ENCODE assay signal across 1 cellular context in genomic region chr16:69754469-69755310, GRCh38.
A peak's percentile ranks its signal among the peaks of the same experiment; 100 is the strongest.
TF ChIP-seq lines count a peak whose summit lies in the region.

NOB1 (minus strand) TSS chr16:69754926; CDS start chr16:69754910, 16 bp downstream.

TF ChIP-seq in HepG2, 621 proteins besides CTCF, POLR2A, EP300 and RAD21 (continued from another document and continues in another):
- TF ChIP-seq, protein P1, sequence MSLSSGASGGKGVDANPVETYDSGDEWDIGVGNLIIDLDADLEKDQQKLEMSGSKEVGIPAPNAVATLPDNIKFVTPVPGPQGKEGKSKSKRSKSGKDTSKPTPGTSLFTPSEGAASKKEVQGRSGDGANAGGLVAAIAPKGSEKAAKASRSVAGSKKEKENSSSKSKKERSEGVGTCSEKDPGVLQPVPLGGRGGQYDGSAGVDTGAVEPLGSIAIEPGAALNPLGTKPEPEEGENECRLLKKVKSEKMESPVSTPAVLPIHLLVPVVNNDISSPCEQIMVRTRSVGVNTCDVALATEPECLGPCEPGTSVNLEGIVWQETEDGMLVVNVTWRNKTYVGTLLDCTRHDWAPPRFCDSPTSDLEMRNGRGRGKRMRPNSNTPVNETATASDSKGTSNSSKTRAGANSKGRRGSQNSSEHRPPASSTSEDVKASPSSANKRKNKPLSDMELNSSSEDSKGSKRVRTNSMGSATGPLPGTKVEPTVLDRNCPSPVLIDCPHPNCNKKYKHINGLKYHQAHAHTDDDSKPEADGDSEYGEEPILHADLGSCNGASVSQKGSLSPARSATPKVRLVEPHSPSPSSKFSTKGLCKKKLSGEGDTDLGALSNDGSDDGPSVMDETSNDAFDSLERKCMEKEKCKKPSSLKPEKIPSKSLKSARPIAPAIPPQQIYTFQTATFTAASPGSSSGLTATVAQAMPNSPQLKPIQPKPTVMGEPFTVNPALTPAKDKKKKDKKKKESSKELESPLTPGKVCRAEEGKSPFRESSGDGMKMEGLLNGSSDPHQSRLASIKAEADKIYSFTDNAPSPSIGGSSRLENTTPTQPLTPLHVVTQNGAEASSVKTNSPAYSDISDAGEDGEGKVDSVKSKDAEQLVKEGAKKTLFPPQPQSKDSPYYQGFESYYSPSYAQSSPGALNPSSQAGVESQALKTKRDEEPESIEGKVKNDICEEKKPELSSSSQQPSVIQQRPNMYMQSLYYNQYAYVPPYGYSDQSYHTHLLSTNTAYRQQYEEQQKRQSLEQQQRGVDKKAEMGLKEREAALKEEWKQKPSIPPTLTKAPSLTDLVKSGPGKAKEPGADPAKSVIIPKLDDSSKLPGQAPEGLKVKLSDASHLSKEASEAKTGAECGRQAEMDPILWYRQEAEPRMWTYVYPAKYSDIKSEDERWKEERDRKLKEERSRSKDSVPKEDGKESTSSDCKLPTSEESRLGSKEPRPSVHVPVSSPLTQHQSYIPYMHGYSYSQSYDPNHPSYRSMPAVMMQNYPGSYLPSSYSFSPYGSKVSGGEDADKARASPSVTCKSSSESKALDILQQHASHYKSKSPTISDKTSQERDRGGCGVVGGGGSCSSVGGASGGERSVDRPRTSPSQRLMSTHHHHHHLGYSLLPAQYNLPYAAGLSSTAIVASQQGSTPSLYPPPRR (CRISPR knock-in tag; IDR thresholded peaks at IDR 0.05; ENCODE audit: borderline replicate concordance), result no peak
- 0 out of 2 replicates have a peak, but pooled peaks have one; percentile 25 for TF ChIP-seq RFX3 (CRISPR knock-in tag; IDR thresholded peaks at IDR 0.05)
- TF ChIP-seq ZNF460 (CRISPR knock-in tag; IDR thresholded peaks at IDR 0.05; ENCODE audit: borderline replicate concordance), result peak; percentile 19; the same call in 1 of the 2 replicates
- TF ChIP-seq U2AF2 (IDR thresholded peaks at IDR 0.05; ENCODE audit: low read depth, low read length), result no peak
- TF ChIP-seq FOXP4 (CRISPR knock-in tag; IDR thresholded peaks at IDR 0.05), result peak; percentile 32; the same call in 1 of the 2 replicates
- TF ChIP-seq, protein P2, sequence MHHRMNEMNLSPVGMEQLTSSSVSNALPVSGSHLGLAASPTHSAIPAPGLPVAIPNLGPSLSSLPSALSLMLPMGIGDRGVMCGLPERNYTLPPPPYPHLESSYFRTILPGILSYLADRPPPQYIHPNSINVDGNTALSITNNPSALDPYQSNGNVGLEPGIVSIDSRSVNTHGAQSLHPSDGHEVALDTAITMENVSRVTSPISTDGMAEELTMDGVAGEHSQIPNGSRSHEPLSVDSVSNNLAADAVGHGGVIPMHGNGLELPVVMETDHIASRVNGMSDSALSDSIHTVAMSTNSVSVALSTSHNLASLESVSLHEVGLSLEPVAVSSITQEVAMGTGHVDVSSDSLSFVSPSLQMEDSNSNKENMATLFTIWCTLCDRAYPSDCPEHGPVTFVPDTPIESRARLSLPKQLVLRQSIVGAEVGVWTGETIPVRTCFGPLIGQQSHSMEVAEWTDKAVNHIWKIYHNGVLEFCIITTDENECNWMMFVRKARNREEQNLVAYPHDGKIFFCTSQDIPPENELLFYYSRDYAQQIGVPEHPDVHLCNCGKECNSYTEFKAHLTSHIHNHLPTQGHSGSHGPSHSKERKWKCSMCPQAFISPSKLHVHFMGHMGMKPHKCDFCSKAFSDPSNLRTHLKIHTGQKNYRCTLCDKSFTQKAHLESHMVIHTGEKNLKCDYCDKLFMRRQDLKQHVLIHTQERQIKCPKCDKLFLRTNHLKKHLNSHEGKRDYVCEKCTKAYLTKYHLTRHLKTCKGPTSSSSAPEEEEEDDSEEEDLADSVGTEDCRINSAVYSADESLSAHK (CRISPR knock-in tag; IDR thresholded peaks at IDR 0.05; ENCODE audit: borderline replicate concordance), result no peak
- TF ChIP-seq, protein P3, sequence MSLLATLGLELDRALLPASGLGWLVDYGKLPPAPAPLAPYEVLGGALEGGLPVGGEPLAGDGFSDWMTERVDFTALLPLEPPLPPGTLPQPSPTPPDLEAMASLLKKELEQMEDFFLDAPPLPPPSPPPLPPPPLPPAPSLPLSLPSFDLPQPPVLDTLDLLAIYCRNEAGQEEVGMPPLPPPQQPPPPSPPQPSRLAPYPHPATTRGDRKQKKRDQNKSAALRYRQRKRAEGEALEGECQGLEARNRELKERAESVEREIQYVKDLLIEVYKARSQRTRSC (CRISPR knock-in tag; IDR thresholded peaks at IDR 0.05; ENCODE audit: low read depth), result peak; percentile 90
- TF ChIP-seq ZNF75D (CRISPR knock-in tag; IDR thresholded peaks at IDR 0.05; ENCODE audit: borderline replicate concordance), result no peak
- TF ChIP-seq, protein P4, sequence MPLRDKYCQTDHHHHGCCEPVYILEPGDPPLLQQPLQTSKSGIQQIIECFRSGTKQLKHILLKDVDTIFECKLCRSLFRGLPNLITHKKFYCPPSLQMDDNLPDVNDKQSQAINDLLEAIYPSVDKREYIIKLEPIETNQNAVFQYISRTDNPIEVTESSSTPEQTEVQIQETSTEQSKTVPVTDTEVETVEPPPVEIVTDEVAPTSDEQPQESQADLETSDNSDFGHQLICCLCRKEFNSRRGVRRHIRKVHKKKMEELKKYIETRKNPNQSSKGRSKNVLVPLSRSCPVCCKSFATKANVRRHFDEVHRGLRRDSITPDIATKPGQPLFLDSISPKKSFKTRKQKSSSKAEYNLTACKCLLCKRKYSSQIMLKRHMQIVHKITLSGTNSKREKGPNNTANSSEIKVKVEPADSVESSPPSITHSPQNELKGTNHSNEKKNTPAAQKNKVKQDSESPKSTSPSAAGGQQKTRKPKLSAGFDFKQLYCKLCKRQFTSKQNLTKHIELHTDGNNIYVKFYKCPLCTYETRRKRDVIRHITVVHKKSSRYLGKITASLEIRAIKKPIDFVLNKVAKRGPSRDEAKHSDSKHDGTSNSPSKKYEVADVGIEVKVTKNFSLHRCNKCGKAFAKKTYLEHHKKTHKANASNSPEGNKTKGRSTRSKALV (CRISPR knock-in tag; IDR thresholded peaks at IDR 0.05), result no peak
- TF ChIP-seq, protein P5, sequence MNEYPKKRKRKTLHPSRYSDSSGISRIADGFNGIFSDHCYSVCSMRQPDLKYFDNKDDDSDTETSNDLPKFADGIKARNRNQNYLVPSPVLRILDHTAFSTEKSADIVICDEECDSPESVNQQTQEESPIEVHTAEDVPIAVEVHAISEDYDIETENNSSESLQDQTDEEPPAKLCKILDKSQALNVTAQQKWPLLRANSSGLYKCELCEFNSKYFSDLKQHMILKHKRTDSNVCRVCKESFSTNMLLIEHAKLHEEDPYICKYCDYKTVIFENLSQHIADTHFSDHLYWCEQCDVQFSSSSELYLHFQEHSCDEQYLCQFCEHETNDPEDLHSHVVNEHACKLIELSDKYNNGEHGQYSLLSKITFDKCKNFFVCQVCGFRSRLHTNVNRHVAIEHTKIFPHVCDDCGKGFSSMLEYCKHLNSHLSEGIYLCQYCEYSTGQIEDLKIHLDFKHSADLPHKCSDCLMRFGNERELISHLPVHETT (CRISPR knock-in tag; conservative IDR thresholded peaks at IDR 0.05), result peak; percentile 66; the same call in 1 of the 2 replicates
- TF ChIP-seq ZNF569 (CRISPR knock-in tag; IDR thresholded peaks at IDR 0.05; ENCODE audit: borderline replicate concordance), result peak; percentile 93; the same call in 1 of the 2 replicates
- TF ChIP-seq ZNF672 (CRISPR knock-in tag; IDR thresholded peaks at IDR 0.05), result peak; percentile 51; the same call in 1 of the 2 replicates
- peak; percentile 26; the same call in 1 of the 2 replicates for TF ChIP-seq ZNF180 (CRISPR knock-in tag; IDR thresholded peaks at IDR 0.05; ENCODE audit: borderline replicate concordance, low read depth)
- no peak for TF ChIP-seq ONECUT2 (CRISPR knock-in tag; IDR thresholded peaks at IDR 0.05)
- peak; percentile 76; the same call in 1 of the 2 replicates for TF ChIP-seq STAT6 (CRISPR knock-in tag; IDR thresholded peaks at IDR 0.05; ENCODE audit: borderline replicate concordance)
- TF ChIP-seq ZNF724P (CRISPR knock-in tag; IDR thresholded peaks at IDR 0.05; ENCODE audit: borderline replicate concordance), result peak; percentile 71; the same call in 1 of the 2 replicates
- peak; percentile 64; the same call in 1 of the 2 replicates for TF ChIP-seq THRA (CRISPR knock-in tag; IDR thresholded peaks at IDR 0.05; ENCODE audit: borderline replicate concordance)
- TF ChIP-seq NFE2L2 (IDR thresholded peaks at IDR 0.05; ENCODE audit: low read length), result no peak; the same call in 1 of the 2 replicates
- TF ChIP-seq ZNF629 (CRISPR knock-in tag; conservative IDR thresholded peaks at IDR 0.05), result no peak
- no peak for TF ChIP-seq ZBTB21 (CRISPR knock-in tag; IDR thresholded peaks at IDR 0.05)
- no peak for TF ChIP-seq POLR2AphosphoS2 (IDR thresholded peaks at IDR 0.05; ENCODE audit: low read depth, low read length)
- peak; percentile 89; the same call in 1 of the 2 replicates for TF ChIP-seq ZNF563 (CRISPR knock-in tag; IDR thresholded peaks at IDR 0.05)
- peak; percentile 98; the same call in 1 of the 2 replicates for TF ChIP-seq AHR (CRISPR knock-in tag; IDR thresholded peaks at IDR 0.05)
- peak; percentile 67; the same call in 1 of the 2 replicates for TF ChIP-seq RFXAP (CRISPR knock-in tag; IDR thresholded peaks at IDR 0.05; ENCODE audit: borderline replicate concordance)
- TF ChIP-seq, protein P6, sequence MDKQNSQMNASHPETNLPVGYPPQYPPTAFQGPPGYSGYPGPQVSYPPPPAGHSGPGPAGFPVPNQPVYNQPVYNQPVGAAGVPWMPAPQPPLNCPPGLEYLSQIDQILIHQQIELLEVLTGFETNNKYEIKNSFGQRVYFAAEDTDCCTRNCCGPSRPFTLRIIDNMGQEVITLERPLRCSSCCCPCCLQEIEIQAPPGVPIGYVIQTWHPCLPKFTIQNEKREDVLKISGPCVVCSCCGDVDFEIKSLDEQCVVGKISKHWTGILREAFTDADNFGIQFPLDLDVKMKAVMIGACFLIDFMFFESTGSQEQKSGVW (CRISPR knock-in tag; IDR thresholded peaks at IDR 0.05; ENCODE audit: borderline replicate concordance), result 0 out of 2 replicates have a peak, but pooled peaks have one; percentile 27
- peak; percentile 68; the same call in 1 of the 2 replicates for TF ChIP-seq FOXO1 (CRISPR knock-in tag; IDR thresholded peaks at IDR 0.05)
- TF ChIP-seq HNF4A (CRISPR knock-in tag; IDR thresholded peaks at IDR 0.05), result no peak; the same call in 1 of the 2 replicates
- peak; percentile 87; the same call in 1 of the 2 replicates for TF ChIP-seq E2F2 (CRISPR knock-in tag; IDR thresholded peaks at IDR 0.05; ENCODE audit: borderline replicate concordance)
- peak; percentile 85 for TF ChIP-seq IKZF4 (CRISPR knock-in tag; IDR thresholded peaks at IDR 0.05; ENCODE audit: borderline replicate concordance, low read depth, not compliant biosample characterization)
- no peak for TF ChIP-seq TCF7 (IDR thresholded peaks at IDR 0.05; ENCODE audit: low read depth)
